ENCODE assay signal across 23 cellular contexts in genomic region chr10:124143721-124144120, GRCh38. TPM values are rescaled to one million over a fixed set of nuclear protein-coding genes. Genes with fewer than 3 reads are reported as not detected.
"Had no signal": no experiment of that assay in that cellular context is flagged by ENCODE, and none has a peak within 500 bp of the region (broad histone marks: within the 10 kb centered on the region; RNA-seq: fewer than 3 reads in every experiment).

No MANE protein-coding gene starts in this region.

- DNase-seq: activated CD4-positive, alpha-beta T cell treated with anti-CD3 and anti-CD28 coated beads, Interleukin-2, amount 10 ng/mL, durations not matched to agents 24 days and 14 days; activated CD4-positive, alpha-beta T cell treated with anti-CD3 and anti-CD28 coated beads, Interleukin-2, amount 50 U/mL, for 4 hours; activated CD8-positive, alpha-beta T cell treated with anti-CD3 and anti-CD28 coated beads for 36 hours; activated gamma-delta T cell treated with Interleukin-2 at 50 U/mL for 16 hours; activated naive CD4-positive, alpha-beta T cell treated with anti-CD3 and anti-CD28 coated beads, Interleukin-2, amount 10 ng/mL, durations not matched to agents 7 days and 5 days; activated naive CD8-positive, alpha-beta T cell treated with anti-CD3 and anti-CD28 coated beads, Interleukin-2, amount 50 U/mL, for 24 hours; activated T-cell treated with anti-CD3 and anti-CD28 coated beads, Interleukin-2, amount 50 U/mL, for 24 hours; anterior cingulate cortex; caudate nucleus; Karpas-422; NCI-H1048; NCI-H1436 treated with DMSO at 0.1 percent for 48 hours; NCI-H1694 treated with DMSO at 0.1 percent for 48 hours; NCI-H2029; NCI-H345; NCI-H524 treated with DMSO at 0.1 percent for 48 hours; NCI-H748 treated with DMSO at 0.1 percent for 48 hours; SHP77 treated with DMSO at 0.1 percent for 48 hours; SK-N-SH had no signal

- H3K36me3 ChIP-seq: SJSA1 had no signal

- H3K4me3 ChIP-seq: K562, SJSA1 had no signal

- H3K9me3 ChIP-seq: SK-N-SH had no signal

- H3K4me2 ChIP-seq: SK-N-SH had no signal

- H3K27me3 ChIP-seq: SJSA1 had no signal

- H3K27ac ChIP-seq: SJSA1 had no signal

- H3K9ac ChIP-seq: SK-N-SH had no signal

- ATAC-seq: activated CD8-positive, alpha-beta T cell treated with anti-CD3 and anti-CD28 coated beads for 36 hours; activated naive CD8-positive, alpha-beta T cell treated with anti-CD3 and anti-CD28 coated beads, Interleukin-2, amount 50 U/mL, for 24 hours; K562; Panc1 had no signal

- H3K4me1 ChIP-seq: SJSA1 had no signal

RNA-seq across cellular contexts. Expression of gene CHST15, which starts 50.3 kb away (rescaled TPM):
- total RNA-seq: activated CD8-positive, alpha-beta memory T cell treated with anti-CD3 and anti-CD28 coated beads for 36 hours had no signal
